In genomic region chr18:54357660-54358494, GRCh38 we compare ENCODE assay signal across 8 cellular contexts. TPM values are rescaled to one million over a fixed set of nuclear protein-coding genes. Genes with fewer than 3 reads are reported as not detected.
DNase-seq lines count a peak whose midpoint lies in the region; ATAC-seq and TF ChIP-seq lines count a peak whose summit lies in the region.

TSS of gene C18orf54 (plus strand) at chr18:54357906. CDS start at chr18:54360573, 2,667 bp downstream.
TSS of gene STARD6 (minus strand) at chr18:54357858. CDS start at chr18:54354573, 3,285 bp downstream.

- intact Hi-C loops in transverse colon (cut with DNase I; ENCODE audit: low total_unique reads), result no loop called here

- WGBS in SK-N-SH (ENCODE audit: low lambda C conversion rate), result 1% methylated on average over 39 of the region's 62 CpGs
- WGBS in transverse colon (ENCODE audit: low coverage in 1 of 2), 2 donors, result 0% methylated on average over 59 of the region's 62 CpGs; no CpG with 5 or more reads in 1 of the 2 donors

- in situ Hi-C loops in transverse colon (cut with MboI; ENCODE audit: low pct_ligation_motif_present in 1 of 4, low pct_unique_long_range_greater_than_20kb in 1 of 4, low sequenced_read_pairs in 3 of 4), result no loop called here

- H3K9me3 ChIP-seq in SK-N-SH, result no peaks in the 10 kb centered on the region
- H3K9me3 ChIP-seq in cardiac muscle cell (ENCODE audit: low read depth), result no peaks in the 10 kb centered on the region
- no peaks in the 10 kb centered on the region for H3K9me3 ChIP-seq in parathyroid adenoma (ENCODE audit: control insufficient read depth, low read length)
- no peaks in the 10 kb centered on the region for H3K9me3 ChIP-seq in transverse colon

- peaks cover 1% of the 10 kb centered on the region for H3K27me3 Mint-ChIP-seq in activated naive CD8-positive, alpha-beta T cell

- TF ChIP-seq EP300 in SK-N-SH (IDR thresholded peaks at IDR 0.05; ENCODE audit: borderline replicate concordance in 1 of 2, low read depth in 1 of 2, low read length in 1 of 2), result no peak
- TF ChIP-seq EP300 in transverse colon (IDR thresholded peaks at IDR 0.05; ENCODE audit: low read depth), result no peak

- H3K27ac ChIP-seq in SK-N-SH (ENCODE audit: low read depth in 2 of 2, low read length in 1 of 2) (peak within 1 kb of the TSS; percentile 58 to 93), cardiac muscle cell (peak within 1 kb of the TSS; percentile 37), parathyroid adenoma (no peak within 1 kb of the TSS), transverse colon (peak within 1 kb of the TSS; percentile 69 to 77 (median 76))

- no peaks in the 10 kb centered on the region for H4K20me1 ChIP-seq in SK-N-SH (ENCODE audit: insufficient read depth)

- peaks cover 4% of the 10 kb centered on the region for H3K36me3 Mint-ChIP-seq in activated naive CD8-positive, alpha-beta T cell

- H3K4me3 ChIP-seq in GM12865 (ENCODE audit: low read depth, low read length), result peak within 1 kb of the TSS; percentile 82
- H3K4me3 ChIP-seq in SK-N-SH (ENCODE audit: low read depth in 2 of 2, low read length in 1 of 2), result peak within 1 kb of the TSS; percentile 66 to 84
- peak within 1 kb of the TSS; percentile 81 for H3K4me3 ChIP-seq in cardiac muscle cell
- peak within 1 kb of the TSS; percentile 69 for H3K4me3 ChIP-seq in parathyroid adenoma (ENCODE audit: low read depth, low read length)
- peak within 1 kb of the TSS; percentile 73 to 95 (median 75) for H3K4me3 ChIP-seq in transverse colon

- peak within 1 kb of the TSS; percentile 100 for H3K4me3 Mint-ChIP-seq in activated naive CD8-positive, alpha-beta T cell

- CTCF ChIA-PET in SK-N-SH (lab: Yijun Ruan, JAX), result interaction anchor here (0.6 to 3.5 kb wide), 16 partner anchors 10 to 766 kb away, joined by 3 to 12 read pairs (median 3); no protein-coding TSS in a partner anchor

- peaks cover 13% of the 10 kb centered on the region for H3K4me1 Mint-ChIP-seq in activated naive CD8-positive, alpha-beta T cell (ENCODE audit: low read depth)

- H3K4me2 ChIP-seq in SK-N-SH (peak within 1 kb of the TSS; percentile 79), parathyroid adenoma (ENCODE audit: low read length) (peak within 1 kb of the TSS; percentile 97)

- DNase-seq in GM12865 (ENCODE audit: low read depth) (peak; percentile 96), NCI-H1092 (lab: John Stamatoyannopoulos, UW) (peak; percentile 89), SK-N-SH (peak; percentile 95), cardiac muscle cell (ENCODE audit: low read depth in 1 of 2, low spot score in 1 of 2) (peak; percentile 94 to 95), transverse colon (peak; percentile 90)

- H3K9ac ChIP-seq in SK-N-SH, result peak within 1 kb of the TSS; percentile 73
- H3K9ac ChIP-seq in parathyroid adenoma, result no peak within 1 kb of the TSS

- POLR2A ChIA-PET in SK-N-SH (lab: Yijun Ruan, JAX), result interaction anchor here (0.6 to 1.7 kb wide), 4 partner anchors 70 to 1370 kb away, joined by 3 to 7 read pairs (median 4); partner anchors contain the start of gene POLI

- peaks cover 0 to 13% of the 10 kb centered on the region in 2 experiments for H3K36me3 ChIP-seq in SK-N-SH (replicated peaks in 1 of 2; ENCODE audit: control insufficient read depth in 1 of 2, insufficient read depth in 2 of 2, low read length in 1 of 2)
- H3K36me3 ChIP-seq in cardiac muscle cell, result no peaks in the 10 kb centered on the region
- H3K36me3 ChIP-seq in parathyroid adenoma (ENCODE audit: control insufficient read depth, insufficient read depth, low read length), result no peaks in the 10 kb centered on the region
- H3K36me3 ChIP-seq in transverse colon, result no peaks in the 10 kb centered on the region

- peak within 1 kb of the TSS; percentile 94 for H3K27ac Mint-ChIP-seq in activated naive CD8-positive, alpha-beta T cell

- H3F3A ChIP-seq in SK-N-SH (replicated peaks; ENCODE audit: insufficient read depth), result peaks cover 5% of the 10 kb centered on the region

- no peaks in the 10 kb centered on the region; a peak in 2 of 4 replicates for H3K4me1 ChIP-seq in SK-N-SH (ENCODE audit: control insufficient read depth in 1 of 2, insufficient read depth in 2 of 2, low read depth in 1 of 2, low read length in 1 of 2)
- H3K4me1 ChIP-seq in cardiac muscle cell (ENCODE audit: low read depth), result no peaks in the 10 kb centered on the region
- peaks cover 4% of the 10 kb centered on the region for H3K4me1 ChIP-seq in parathyroid adenoma
- H3K4me1 ChIP-seq in transverse colon, result peaks cover 0 to 15% (median 8%) of the 10 kb centered on the region in 4 donors

- peak; percentile 64 for TF ChIP-seq CTCF in GM12865 (IDR thresholded peaks at IDR 0.05; ENCODE audit: insufficient read depth, low read depth, low read length, missing control alignments)
- peak; percentile 66 for TF ChIP-seq CTCF in SK-N-SH (IDR thresholded peaks at IDR 0.05)
- peak; percentile 45 for TF ChIP-seq CTCF in cardiac muscle cell (IDR thresholded peaks at IDR 0.05; ENCODE audit: low read depth, low read length)
- TF ChIP-seq CTCF in parathyroid adenoma (IDR thresholded peaks at IDR 0.05), result peak; percentile 31
- TF ChIP-seq CTCF in transverse colon (IDR thresholded peaks at IDR 0.05), result peak; percentile 18 to 31 (median 25)

- H3K27me3 ChIP-seq in SK-N-SH (ENCODE audit: insufficient read depth) (no peaks in the 10 kb centered on the region), cardiac muscle cell (no peaks in the 10 kb centered on the region), parathyroid adenoma (ENCODE audit: control insufficient read depth, insufficient read depth, low read length) (no peaks in the 10 kb centered on the region), transverse colon (no peaks in the 10 kb centered on the region)

- peak within 1 kb of the TSS; percentile 98 for H2AFZ ChIP-seq in SK-N-SH (ENCODE audit: low read depth)
- H2AFZ ChIP-seq in parathyroid adenoma, result peak within 1 kb of the TSS; percentile 94

- peak; percentile 55 for TF ChIP-seq POLR2A in transverse colon (IDR thresholded peaks at IDR 0.05)

- peak; percentile 30; the same call in 1 of the 2 replicates for TF ChIP-seq RAD21 in SK-N-SH (IDR thresholded peaks at IDR 0.05; ENCODE audit: low read length)

- H3K79me2 ChIP-seq in SK-N-SH (ENCODE audit: insufficient read depth) (peaks cover 17% of the 10 kb centered on the region), parathyroid adenoma (no peaks in the 10 kb centered on the region)

- H3K9me3 Mint-ChIP-seq in activated naive CD8-positive, alpha-beta T cell (ENCODE audit: low read depth), result no peaks in the 10 kb centered on the region

- ATAC-seq in HG02623 (IDR thresholded peaks at IDR 0.05; ENCODE audit: unreplicated experiment), result peak; percentile 92

- H3K9me2 ChIP-seq in SK-N-SH, result no peaks in the 10 kb centered on the region

TF ChIP-seq in SK-N-SH, 30 proteins besides CTCF, POLR2A, EP300 and RAD21 (continues in another document):
- TF ChIP-seq PBX3 (IDR thresholded peaks at IDR 0.05) (0 out of 2 replicates have a peak, but pooled peaks have one; percentile 3), SIN3A (IDR thresholded peaks at IDR 0.05; ENCODE audit: borderline replicate concordance, low read depth, low read length) (peak; percentile 93), POLR2AphosphoS5 (IDR thresholded peaks at IDR 0.05; ENCODE audit: low read depth, low read length) (peak; percentile 80), SMC3 (IDR thresholded peaks at IDR 0.05; ENCODE audit: low read depth, low read length) (no peak), MAX (IDR thresholded peaks at IDR 0.05; ENCODE audit: low read depth) (peak; percentile 60; the same call in 1 of the 2 replicates), ELF1 (IDR thresholded peaks at IDR 0.05) (no peak), IRF3 (IDR thresholded peaks at IDR 0.05; ENCODE audit: low read depth, low read length) (no peak), CHD2 (IDR thresholded peaks at IDR 0.05; ENCODE audit: low read length, partially characterized antibody) (peak; percentile 67), NRF1 (IDR thresholded peaks at IDR 0.05; ENCODE audit: low read depth, low read length) (peak; percentile 95), YY1 (IDR thresholded peaks at IDR 0.05; ENCODE audit: low read depth) (peak; percentile 93)

RNA-seq across cellular contexts. Expression of gene C18orf54, which starts in this region (rescaled TPM):
- polyA plus RNA-seq in SK-N-SH (2012; rRNA removed) (0.68 and 0.76 TPM in 2 replicates), cardiac muscle cell (0.84 and 5.3 TPM in 2 replicates)
- 1.4 TPM in 2 replicates for polyA plus RNA-seq in SK-N-SH (2012; cell fraction: cytosol; rRNA removed)
- polyA plus RNA-seq in SK-N-SH (2012; cell fraction: nucleus; rRNA removed), result 0.41 and 1.0 TPM in 2 replicates
- total RNA-seq in cardiac muscle cell (1.3 and 2.5 TPM in 2 replicates), transverse colon (1 to 10 TPM in 2 of 4 donors, under 1 TPM in 2; 0.37 to 5.1 (median 1.9) TPM)

RNA-seq across cellular contexts. Expression of gene STARD6, which starts in this region (rescaled TPM):
- polyA plus RNA-seq in SK-N-SH (2012; rRNA removed), result not detected in 2 replicates
- polyA plus RNA-seq in SK-N-SH (2012; cell fraction: cytosol; rRNA removed), result 0.01 and 0.12 TPM in 2 replicates
- not detected in 2 replicates for polyA plus RNA-seq in SK-N-SH (2012; cell fraction: nucleus; rRNA removed)
- not detected in 2 replicates for total RNA-seq in cardiac muscle cell
- 0.72 TPM in 1 of 2 replicates, not detected in the other for polyA plus RNA-seq in cardiac muscle cell
- not detected for total RNA-seq in transverse colon
